ENCODE assay signal across 13 cellular contexts in genomic region chr2:30310955-30311354, GRCh38.
DNase-seq lines count a peak whose midpoint lies in the region; ATAC-seq, FAIRE-seq and TF ChIP-seq lines count a peak whose summit lies in the region.
"Had no signal": no experiment of that assay in that cellular context is flagged by ENCODE, and none has a peak within 500 bp of the region (broad histone marks: within the 10 kb centered on the region; RNA-seq: fewer than 3 reads in every experiment).

No MANE protein-coding gene starts in this region.

- WGBS in esophagus squamous epithelium, 2 donors, result 81 to 95% methylated on average over 5 of the region's 5 CpGs
- 16% methylated on average over 5 of the region's 5 CpGs for WGBS in HepG2 (ENCODE audit: low lambda C conversion rate)

- H3K4me1 ChIP-seq in CD8-positive, alpha-beta memory T cell (ENCODE audit: insufficient read depth, low read length), result peaks cover 33% of the 10 kb centered on the region
- H3K4me1 ChIP-seq in esophagus squamous epithelium (peaks cover 0 to 8% (median 0%) of the 10 kb centered on the region in 3 donors), HepG2 (ENCODE audit: insufficient read depth, low read length) (no peaks in the 10 kb centered on the region)
- H3K4me1 ChIP-seq: breast epithelium had no signal

- TF ChIP-seq POLR2A in esophagus squamous epithelium (IDR thresholded peaks at IDR 0.05) (no peak), HepG2 (IDR thresholded peaks at IDR 0.05; ENCODE audit: insufficient read depth in 1 of 2, low read depth in 2 of 2, low read length in 2 of 2) (no peak)

- H3K9me3 ChIP-seq in CD8-positive, alpha-beta memory T cell (ENCODE audit: low read length), result no peaks in the 10 kb centered on the region
- H3K9me3 ChIP-seq in esophagus squamous epithelium (no peaks in the 10 kb centered on the region), HepG2 (ENCODE audit: low read length) (no peaks in the 10 kb centered on the region)
- H3K9me3 ChIP-seq: breast epithelium had no signal

- no peak for TF ChIP-seq CTCF in esophagus squamous epithelium (IDR thresholded peaks at IDR 0.05)
- no peak for TF ChIP-seq CTCF in HepG2 (CRISPR knock-in tag; IDR thresholded peaks at IDR 0.05)

- peak overlapping the region in 5 of 8 donors; percentile 6 to 79 (median 41) for H3K27ac Mint-ChIP-seq in CD8-positive, alpha-beta memory T cell
- H3K27ac Mint-ChIP-seq in activated naive CD8-positive, alpha-beta T cell treated with anti-CD3 and anti-CD28 coated beads for 36 hours, result peak overlapping the region; percentile 61

- no peak overlapping the region for H3K4me2 ChIP-seq in HepG2 (ENCODE audit: low read depth, low read length)
- H3K4me2 ChIP-seq: KMS-11 had no signal

- H3K4me3 ChIP-seq in CD8-positive, alpha-beta memory T cell (ENCODE audit: low read length), result no peak overlapping the region
- H3K4me3 ChIP-seq in esophagus squamous epithelium, result no peak overlapping the region
- no peak overlapping the region for H3K4me3 ChIP-seq in HepG2 (replicated peaks in 1 of 3; ENCODE audit: insufficient read depth in 1 of 3, low read depth in 2 of 3, low read length in 3 of 3)
- H3K4me3 ChIP-seq: breast epithelium had no signal

- H3K9me3 Mint-ChIP-seq in CD8-positive, alpha-beta memory T cell, result peaks cover 0 to 7% (median 4%) of the 10 kb centered on the region in 5 donors
- H3K9me3 Mint-ChIP-seq in activated naive CD8-positive, alpha-beta T cell treated with anti-CD3 and anti-CD28 coated beads for 36 hours, result peaks cover 10% of the 10 kb centered on the region

- no peak for DNase-seq in CD8-positive, alpha-beta memory T cell
- DNase-seq in activated naive CD8-positive, alpha-beta T cell treated with anti-CD3 and anti-CD28 coated beads for 36 hours, result peak; percentile 53
- DNase-seq in esophagus squamous epithelium (lab: John Stamatoyannopoulos, UW) (no peak), HepG2 (ENCODE audit: low spot score) (no peak)
- no peak for DNase-seq in activated CD4-positive, CD25-positive, alpha-beta regulatory T cell (lab: John Stamatoyannopoulos, UW)
- DNase-seq: nephron progenitor cell; stimulated activated CD4-positive, alpha-beta T cell treated with anti-CD3 and anti-CD28 coated beads, Interleukin-12 subunit alpha, Interleukin-12 subunit beta, amount 100 ng/mL, for 4 hours had no signal

- peak overlapping the region in 1 of 7 donors; percentile 25 for H3K4me3 Mint-ChIP-seq in CD8-positive, alpha-beta memory T cell
- no peak overlapping the region for H3K4me3 Mint-ChIP-seq in activated naive CD8-positive, alpha-beta T cell treated with anti-CD3 and anti-CD28 coated beads for 36 hours
- H3K4me3 Mint-ChIP-seq: nephron progenitor cell had no signal

- no peaks in the 10 kb centered on the region for H3K27me3 Mint-ChIP-seq in CD8-positive, alpha-beta memory T cell
- H3K27me3 Mint-ChIP-seq in activated naive CD8-positive, alpha-beta T cell treated with anti-CD3 and anti-CD28 coated beads for 36 hours, result no peaks in the 10 kb centered on the region

- no peaks in the 10 kb centered on the region for H4K20me1 ChIP-seq in HepG2 (ENCODE audit: insufficient read depth, low read length)

- H3K4me1 Mint-ChIP-seq in CD8-positive, alpha-beta memory T cell, result peaks cover 28 to 32% (median 29%) of the 10 kb centered on the region in 3 donors
- H3K4me1 Mint-ChIP-seq in activated naive CD8-positive, alpha-beta T cell treated with anti-CD3 and anti-CD28 coated beads for 36 hours, result peaks cover 51% of the 10 kb centered on the region

- intact Hi-C loops in esophagus squamous epithelium (cut with DNase I), result no loop called here
- intact Hi-C loops in HepG2 (cut with micrococcal nuclease; ENCODE audit: unreplicated experiment), result no loop called here

- ATAC-seq in GM19395 (IDR thresholded peaks at IDR 0.05; ENCODE audit: unreplicated experiment), result peak; percentile 79
- peak; percentile 83 for ATAC-seq in HG03025 (IDR thresholded peaks at IDR 0.05; ENCODE audit: low FRiP score, unreplicated experiment)
- ATAC-seq in SK-N-SH treated with all-trans-retinoic acid at 6 μM for 48 hours, result no peak
- no peak for ATAC-seq in HepG2

- CTCF ChIA-PET in CD8-positive, alpha-beta memory T cell (lab: Charles Lee), result interaction anchor here (1.2 to 1.9 kb wide), 4 partner anchors 17 to 400 kb away, joined by 3 to 5 read pairs (median 4); no protein-coding TSS in a partner anchor
- CTCF ChIA-PET in HepG2 (lab: Yijun Ruan, JAX; ENCODE audit: low intra/inter-chr PET ratio, low total read pairs), result no interaction called here

- no peak for FAIRE-seq in HepG2 (lab: Jason Lieb, UNC)
- FAIRE-seq: keratinocyte had no signal

- no peak overlapping the region for H2AFZ ChIP-seq in HepG2 (ENCODE audit: low read length)

- no peak for TF ChIP-seq RAD21 in HepG2 (CRISPR knock-in tag; IDR thresholded peaks at IDR 0.05)

- no peak overlapping the region for H3K27ac ChIP-seq in CD8-positive, alpha-beta memory T cell (ENCODE audit: low read depth, low read length)
- H3K27ac ChIP-seq in esophagus squamous epithelium, result no peak overlapping the region
- no peak overlapping the region for H3K27ac ChIP-seq in HepG2 (ENCODE audit: extremely low read length, insufficient read depth, low read length)
- H3K27ac ChIP-seq: breast epithelium, KMS-11 had no signal

- no peaks in the 10 kb centered on the region for H3K27me3 ChIP-seq in CD8-positive, alpha-beta memory T cell (ENCODE audit: insufficient read depth, low read length, poor library complexity, severe bottlenecking)
- no peaks in the 10 kb centered on the region for H3K27me3 ChIP-seq in esophagus squamous epithelium
- H3K27me3 ChIP-seq in HepG2 (ENCODE audit: control insufficient read depth in 1 of 2, insufficient read depth in 2 of 2, low read length in 2 of 2), result peaks cover 0 to 7% of the 10 kb centered on the region in 2 experiments; a peak in 3 of 5 replicates
- H3K27me3 ChIP-seq: breast epithelium had no signal

- TF ChIP-seq EP300 in HepG2 (IDR thresholded peaks at IDR 0.05; ENCODE audit: low read depth in 2 of 2, low read length in 2 of 2) (no peak), HepG2 (CRISPR knock-in tag; IDR thresholded peaks at IDR 0.05; ENCODE audit: borderline replicate concordance) (no peak)

- in situ Hi-C loops in HepG2 (cut with HindIII; ENCODE audit: extremely low pct_ligation_motif_present, low pct_unique_long_range_greater_than_20kb), result no loop called here

- no TSS peak for BruUV-seq in HepG2 (replicated peaks; lab: Mats Ljungman, UMichigan)

- no peaks in the 10 kb centered on the region for H3K36me3 ChIP-seq in CD8-positive, alpha-beta memory T cell (ENCODE audit: insufficient read depth, low read length)
- H3K36me3 ChIP-seq in esophagus squamous epithelium (no peaks in the 10 kb centered on the region), HepG2 (replicated peaks in 1 of 2; ENCODE audit: control insufficient read depth in 1 of 2, insufficient read depth in 2 of 2, low read length in 2 of 2) (no peaks in the 10 kb centered on the region)
- H3K36me3 ChIP-seq: breast epithelium had no signal

- H3K36me3 Mint-ChIP-seq in CD8-positive, alpha-beta memory T cell, result peaks cover 0 to 7% (median 3%) of the 10 kb centered on the region in 3 donors
- H3K36me3 Mint-ChIP-seq in activated naive CD8-positive, alpha-beta T cell treated with anti-CD3 and anti-CD28 coated beads for 36 hours, result peaks cover 14% of the 10 kb centered on the region

- H3K9ac ChIP-seq in HepG2 (ENCODE audit: insufficient read depth, low read depth, low read length), result no peak overlapping the region
- H3K9ac ChIP-seq: KMS-11 had no signal

- POLR2A ChIA-PET in CD8-positive, alpha-beta memory T cell (lab: Charles Lee), result no interaction called here
- POLR2A ChIA-PET in HepG2 (lab: Yijun Ruan, JAX), result no interaction called here

- H3K79me2 ChIP-seq in HepG2 (ENCODE audit: insufficient read depth, low read length), result no peaks in the 10 kb centered on the region

TF ChIP-seq in SK-N-SH treated with all-trans-retinoic acid at 6 μM for 48 hours, 23 proteins besides CTCF, POLR2A, EP300 and RAD21 (continues in another document):
- TF ChIP-seq CSRNP3 (CRISPR knock-in tag; IDR thresholded peaks at IDR 0.05) (no peak), SNAI2 (CRISPR knock-in tag; IDR thresholded peaks at IDR 0.05) (no peak)

TF ChIP-seq in HepG2, 621 proteins besides CTCF, POLR2A, EP300 and RAD21 (continues in another document):
- TF ChIP-seq KLF15 (CRISPR knock-in tag; IDR thresholded peaks at IDR 0.05; ENCODE audit: borderline replicate concordance) (no peak), ARID4A (CRISPR knock-in tag; IDR thresholded peaks at IDR 0.05; ENCODE audit: borderline replicate concordance) (no peak), ZNF841 (CRISPR knock-in tag; IDR thresholded peaks at IDR 0.05; ENCODE audit: borderline replicate concordance) (no peak)

Comparison
In these comparisons a context has a peak if more than half of its experiments do, and no peak if none do; other contexts are left out.
1. ATAC-seq: peak in GM19395 (single experiment) and HG03025 (single experiment); none in SK-N-SH treated with all-trans-retinoic acid at 6 μM for 48 hours (single experiment) and HepG2 (single experiment).